ENCODE assay signal across 1 cellular context in genomic region chr6:47741807-47742206, GRCh38.
TF ChIP-seq lines count a peak whose summit lies in the region.

No MANE protein-coding gene starts in this region.

TF ChIP-seq in H1, 55 proteins besides CTCF, POLR2A, EP300 and RAD21:
- TF ChIP-seq ATF3 (IDR thresholded peaks at IDR 0.05; ENCODE audit: insufficient read depth, low read depth, low read length) (no peak), ATF2 (IDR thresholded peaks at IDR 0.05; ENCODE audit: low read length) (no peak), USF2 (IDR thresholded peaks at IDR 0.05; ENCODE audit: low read length) (no peak), KDM4A (IDR thresholded peaks at IDR 0.05; ENCODE audit: low read depth, low read length, severe bottlenecking) (no peak), CBX8 (IDR thresholded peaks at IDR 0.05; ENCODE audit: borderline replicate concordance, low read depth, low read length) (no peak), SIRT6 (IDR thresholded peaks at IDR 0.05; ENCODE audit: low read length) (no peak), CHD7 (IDR thresholded peaks at IDR 0.05; ENCODE audit: insufficient replicate concordance, low read length) (no peak), GTF2F1 (IDR thresholded peaks at IDR 0.05; ENCODE audit: borderline replicate concordance, low read depth, low read length) (no peak), RBBP5 (IDR thresholded peaks at IDR 0.05; ENCODE audit: borderline replicate concordance, low read depth, low read length) (no peak), KDM1A (IDR thresholded peaks at IDR 0.05; ENCODE audit: borderline replicate concordance, low read length) (no peak), TBP (IDR thresholded peaks at IDR 0.05; ENCODE audit: low read depth, low read length) (no peak), HDAC6 (IDR thresholded peaks at IDR 0.05; ENCODE audit: low read depth, low read length) (no peak), ASH2L (IDR thresholded peaks at IDR 0.05; ENCODE audit: low read length) (no peak), GABPA (IDR thresholded peaks at IDR 0.05; ENCODE audit: borderline replicate concordance, insufficient read depth, low read length) (no peak)
